Comparison of ENCODE assay signal across 16 cellular contexts in the genomic region with DNA sequence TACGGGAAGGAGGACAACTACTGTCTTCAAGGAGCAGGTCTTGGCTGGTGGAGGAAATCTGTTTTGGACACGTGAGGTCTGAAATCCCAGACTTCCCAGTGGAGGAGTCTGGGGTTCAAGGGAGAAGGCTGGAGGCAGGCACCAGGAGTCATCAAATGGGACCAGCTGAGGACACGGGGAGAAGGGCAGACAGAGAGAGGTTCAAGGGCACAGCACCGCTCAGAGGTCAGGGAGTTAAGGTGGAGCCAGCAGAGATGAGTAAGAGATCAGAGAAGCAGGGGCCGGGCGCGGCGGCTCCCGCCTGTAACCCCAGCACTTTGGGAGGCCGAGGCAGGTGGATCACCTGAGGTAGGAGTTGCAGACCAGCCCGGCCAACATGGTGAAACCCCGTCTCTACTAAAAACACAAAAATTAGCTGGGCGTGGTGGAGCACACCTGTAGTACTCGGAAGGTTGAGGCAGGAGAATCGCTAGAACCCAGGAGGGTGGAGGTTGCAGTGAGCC. TPM values are rescaled to one million over a fixed set of nuclear protein-coding genes. Genes with fewer than 3 reads are reported as not detected.
DNase-seq lines count a peak whose midpoint lies in the region; ATAC-seq, FAIRE-seq and TF ChIP-seq lines count a peak whose summit lies in the region.
"Had no signal": no experiment of that assay in that cellular context is flagged by ENCODE, and none has a peak within 500 bp of the region (broad histone marks: within the 10 kb centered on the region; RNA-seq: fewer than 3 reads in every experiment).

No MANE protein-coding gene starts in this region.

- H3K9me3 ChIP-seq in astrocyte (ENCODE audit: insufficient read depth, low read depth, low read length) (no peaks in the 10 kb centered on the region), neural progenitor cell (ENCODE audit: low read depth) (no peaks in the 10 kb centered on the region), PC-3 (ENCODE audit: low read length) (no peaks in the 10 kb centered on the region)
- H3K9me3 ChIP-seq: A549, BE2C had no signal

- CTCF ChIA-PET in PC-3 (lab: Charles Lee) = no interaction called here
- CTCF ChIA-PET in activated CD8-positive, alpha-beta T cell treated with anti-CD3 and anti-CD28 coated beads for 36 hours (lab: Charles Lee) = interaction anchor here (1.0 to 3.4 kb wide), 5 partner anchors 11 to 131 kb away, joined by 3 to 27 read pairs (median 6); partner anchors contain the start of gene SMIM5

- H3K27ac ChIP-seq in astrocyte (ENCODE audit: low read depth, low read length) (no peak overlapping the region), neural progenitor cell (no peak overlapping the region), PC-3 (ENCODE audit: low read length) (no peak overlapping the region)
- H3K27ac ChIP-seq: A549, C4-2B had no signal

- ATAC-seq in natural killer cell (no peak), PC-3 (no peak)
- no peak for ATAC-seq in natural killer cell treated with Interleukin-12 subunit alpha and Interleukin-12 subunit beta and Interleukin-15 and Interleukin-18, amount 100 ng/mL, for 72 hours
- no peak for ATAC-seq in activated CD8-positive, alpha-beta T cell treated with anti-CD3 and anti-CD28 coated beads for 36 hours
- ATAC-seq: A549, HCT116 had no signal

- H2AFZ ChIP-seq in astrocyte (ENCODE audit: low read depth, low read length) (no peak overlapping the region), neural progenitor cell (replicated peaks) (no peak overlapping the region), PC-3 (ENCODE audit: low read length) (no peak overlapping the region)

- TF ChIP-seq CTCF in natural killer cell (IDR thresholded peaks at IDR 0.05) (no peak), astrocyte (IDR thresholded peaks at IDR 0.05; ENCODE audit: insufficient read depth, low read depth, low read length) (no peak), neural progenitor cell (IDR thresholded peaks at IDR 0.05) (no peak), PC-3 (conservative IDR thresholded peaks at IDR 0.05; ENCODE audit: low read depth, low read length) (no peak)
- no peak for TF ChIP-seq CTCF in activated CD8-positive, alpha-beta T cell treated with anti-CD3 and anti-CD28 coated beads for 36 hours (IDR thresholded peaks at IDR 0.05)

- no peaks in the 10 kb centered on the region for H3K27me3 Mint-ChIP-seq in natural killer cell (ENCODE audit: low read depth in 2 of 2)
- H3K27me3 Mint-ChIP-seq in natural killer cell treated with Interleukin-12 subunit alpha and Interleukin-12 subunit beta and Interleukin-15 and Interleukin-18, amount 100 ng/mL, for 72 hours = no peaks in the 10 kb centered on the region
- H3K27me3 Mint-ChIP-seq in astrocyte (ENCODE audit: low read depth, unreplicated experiment) = peaks cover 20% of the 10 kb centered on the region
- H3K27me3 Mint-ChIP-seq in neural progenitor cell (ENCODE audit: insufficient read depth, low read depth) = peaks cover 12% of the 10 kb centered on the region
- no peaks in the 10 kb centered on the region for H3K27me3 Mint-ChIP-seq in activated CD8-positive, alpha-beta T cell treated with anti-CD3 and anti-CD28 coated beads for 36 hours
- H3K27me3 Mint-ChIP-seq: CD4-positive, alpha-beta memory T cell had no signal

- no TSS peak for BruUV-seq in PC-3 (replicated peaks; lab: Mats Ljungman, UMichigan)

- H3K9ac ChIP-seq in astrocyte (ENCODE audit: low read length) (no peak overlapping the region), neural progenitor cell (no peak overlapping the region), PC-3 (ENCODE audit: low read length) (no peak overlapping the region)

- H3K4me1 ChIP-seq in astrocyte (ENCODE audit: insufficient read depth, low read length) (no peaks in the 10 kb centered on the region), neural progenitor cell (no peaks in the 10 kb centered on the region), PC-3 (ENCODE audit: insufficient read depth, low read length) (no peaks in the 10 kb centered on the region)
- H3K4me1 ChIP-seq: A549 had no signal

- H3K79me2 ChIP-seq in astrocyte (ENCODE audit: insufficient read depth, low read length) (no peaks in the 10 kb centered on the region), neural progenitor cell (ENCODE audit: low read depth) (no peaks in the 10 kb centered on the region), PC-3 (ENCODE audit: low read length) (no peaks in the 10 kb centered on the region)

- no peaks in the 10 kb centered on the region for H3K4me1 Mint-ChIP-seq in natural killer cell
- H3K4me1 Mint-ChIP-seq in natural killer cell treated with Interleukin-12 subunit alpha and Interleukin-12 subunit beta and Interleukin-15 and Interleukin-18, amount 100 ng/mL, for 72 hours (ENCODE audit: low read depth in 2 of 2) = peaks cover 0 to 2% of the 10 kb centered on the region in 2 donors
- H3K4me1 Mint-ChIP-seq in astrocyte (ENCODE audit: low read depth, unreplicated experiment) = peaks cover 11% of the 10 kb centered on the region
- H3K4me1 Mint-ChIP-seq in neural progenitor cell = peaks cover 7% of the 10 kb centered on the region
- no peaks in the 10 kb centered on the region for H3K4me1 Mint-ChIP-seq in activated CD8-positive, alpha-beta T cell treated with anti-CD3 and anti-CD28 coated beads for 36 hours (ENCODE audit: low read depth)
- H3K4me1 Mint-ChIP-seq: CD4-positive, alpha-beta memory T cell had no signal

- H3K4me2 ChIP-seq in astrocyte (ENCODE audit: low read length) (no peak overlapping the region), neural progenitor cell (no peak overlapping the region), PC-3 (ENCODE audit: low read length) (no peak overlapping the region)
- H3K4me2 ChIP-seq: A549 had no signal

- H3F3A ChIP-seq in neural progenitor cell (ENCODE audit: low read depth) = no peaks in the 10 kb centered on the region
- H3F3A ChIP-seq in PC-3 (ENCODE audit: low read length, unreplicated experiment) = no peaks in the 10 kb centered on the region

- H3K36me3 Mint-ChIP-seq in natural killer cell = no peaks in the 10 kb centered on the region
- no peaks in the 10 kb centered on the region for H3K36me3 Mint-ChIP-seq in natural killer cell treated with Interleukin-12 subunit alpha and Interleukin-12 subunit beta and Interleukin-15 and Interleukin-18, amount 100 ng/mL, for 72 hours
- peaks cover 3% of the 10 kb centered on the region for H3K36me3 Mint-ChIP-seq in astrocyte (ENCODE audit: low read depth, unreplicated experiment)
- no peaks in the 10 kb centered on the region for H3K36me3 Mint-ChIP-seq in neural progenitor cell
- H3K36me3 Mint-ChIP-seq in activated CD8-positive, alpha-beta T cell treated with anti-CD3 and anti-CD28 coated beads for 36 hours (ENCODE audit: low read depth) = no peaks in the 10 kb centered on the region
- H3K36me3 Mint-ChIP-seq: CD4-positive, alpha-beta memory T cell had no signal

- no peak for DNase-seq in natural killer cell
- DNase-seq in natural killer cell treated with Interleukin-12 subunit alpha and Interleukin-12 subunit beta and Interleukin-15 and Interleukin-18, amount 100 ng/mL, for 72 hours (ENCODE audit: low spot score) = no peak
- DNase-seq in astrocyte (ENCODE audit: low read depth) = no peak
- no peak for DNase-seq in neural progenitor cell (ENCODE audit: low spot score)
- DNase-seq in MV-4-11 (lab: John Stamatoyannopoulos, UW) = no peak
- no peak for DNase-seq in PC-3
- no peak for DNase-seq in activated CD8-positive, alpha-beta T cell treated with anti-CD3 and anti-CD28 coated beads for 36 hours
- DNase-seq: BE2C; CD4-positive, alpha-beta memory T cell; DND-41; GDM1 had no signal

- intact Hi-C loops in natural killer cell (cut with micrococcal nuclease) = no loop called here
- intact Hi-C loops in PC-3 (cut with micrococcal nuclease) = no loop called here
- intact Hi-C loops in activated CD8-positive, alpha-beta T cell treated with anti-CD3 and anti-CD28 coated beads for 36 hours (cut with micrococcal nuclease) = no loop called here

- POLR2A ChIA-PET in PC-3 (lab: Charles Lee; ENCODE audit: unreplicated experiment) = no interaction called here
- POLR2A ChIA-PET in activated CD8-positive, alpha-beta T cell treated with anti-CD3 and anti-CD28 coated beads for 36 hours (lab: Charles Lee) = no interaction called here

- FAIRE-seq in astrocyte (lab: Jason Lieb, UNC) = no peak
- FAIRE-seq: A549, GM12892, H54 had no signal

- peaks cover 5% of the 10 kb centered on the region for H4K20me1 ChIP-seq in astrocyte (ENCODE audit: insufficient read depth, low read length)
- no peaks in the 10 kb centered on the region for H4K20me1 ChIP-seq in neural progenitor cell (ENCODE audit: low read depth)
- no peaks in the 10 kb centered on the region for H4K20me1 ChIP-seq in PC-3 (ENCODE audit: low read length)

- H3K36me3 ChIP-seq in astrocyte (ENCODE audit: insufficient read depth, low read length) = no peaks in the 10 kb centered on the region
- no peaks in the 10 kb centered on the region for H3K36me3 ChIP-seq in neural progenitor cell
- H3K36me3 ChIP-seq in PC-3 (ENCODE audit: low read depth, low read length) = no peaks in the 10 kb centered on the region
- H3K36me3 ChIP-seq: BE2C had no signal

- no peaks in the 10 kb centered on the region for H3K9me2 ChIP-seq in PC-3 (replicated peaks; ENCODE audit: low read length)

- no peaks in the 10 kb centered on the region for H3K27me3 ChIP-seq in astrocyte (ENCODE audit: insufficient read depth, low read length)
- H3K27me3 ChIP-seq in neural progenitor cell = no peaks in the 10 kb centered on the region
- H3K27me3 ChIP-seq in PC-3 (ENCODE audit: low read length) = no peaks in the 10 kb centered on the region
- H3K27me3 ChIP-seq: BE2C had no signal

- H3K4me3 ChIP-seq in astrocyte (ENCODE audit: insufficient read depth, low read depth, low read length) (no peak overlapping the region), neural progenitor cell (no peak overlapping the region), PC-3 (ENCODE audit: low read length) (no peak overlapping the region)
- H3K4me3 ChIP-seq: A549 had no signal

- H3K4me3 Mint-ChIP-seq in natural killer cell (no peak overlapping the region), astrocyte (ENCODE audit: unreplicated experiment) (peak overlapping the region; percentile 32), neural progenitor cell (peak overlapping the region; percentile 24)
- no peak overlapping the region for H3K4me3 Mint-ChIP-seq in natural killer cell treated with Interleukin-12 subunit alpha and Interleukin-12 subunit beta and Interleukin-15 and Interleukin-18, amount 100 ng/mL, for 72 hours
- H3K4me3 Mint-ChIP-seq in activated CD8-positive, alpha-beta T cell treated with anti-CD3 and anti-CD28 coated beads for 36 hours = no peak overlapping the region
- H3K4me3 Mint-ChIP-seq: CD4-positive, alpha-beta memory T cell had no signal

- H3K27ac Mint-ChIP-seq in natural killer cell (peak overlapping the region; percentile 0 to 25), astrocyte (ENCODE audit: unreplicated experiment) (peak overlapping the region; percentile 85), neural progenitor cell (peak overlapping the region; percentile 42)
- no peak overlapping the region for H3K27ac Mint-ChIP-seq in natural killer cell treated with Interleukin-12 subunit alpha and Interleukin-12 subunit beta and Interleukin-15 and Interleukin-18, amount 100 ng/mL, for 72 hours
- no peak overlapping the region for H3K27ac Mint-ChIP-seq in activated CD8-positive, alpha-beta T cell treated with anti-CD3 and anti-CD28 coated beads for 36 hours

- H3K9me3 Mint-ChIP-seq in natural killer cell (no peaks in the 10 kb centered on the region), astrocyte (ENCODE audit: unreplicated experiment) (no peaks in the 10 kb centered on the region), neural progenitor cell (no peaks in the 10 kb centered on the region)
- H3K9me3 Mint-ChIP-seq in natural killer cell treated with Interleukin-12 subunit alpha and Interleukin-12 subunit beta and Interleukin-15 and Interleukin-18, amount 100 ng/mL, for 72 hours = no peaks in the 10 kb centered on the region
- no peaks in the 10 kb centered on the region for H3K9me3 Mint-ChIP-seq in activated CD8-positive, alpha-beta T cell treated with anti-CD3 and anti-CD28 coated beads for 36 hours
- H3K9me3 Mint-ChIP-seq: CD4-positive, alpha-beta memory T cell had no signal

RNA-seq across cellular contexts. Expression of gene SMIM5, which starts 10.4 kb away (rescaled TPM):
- total RNA-seq in natural killer cell = 1 to 10 TPM in 2 of 3 donors, under 1 TPM in 1; 0.95 to 2.0 (median 1.5) TPM
- under 1 TPM; 0.29 to 0.36 TPM for total RNA-seq in natural killer cell treated with Interleukin-12 subunit alpha and Interleukin-12 subunit beta and Interleukin-15 and Interleukin-18, amount 100 ng/mL, for 72 hours
- total RNA-seq in astrocyte = 0.07 TPM in 1 of 2 replicates, not detected in the other
- total RNA-seq in neural progenitor cell (ENCODE audit: low replicate concordance) = not detected in 2 replicates
- total RNA-seq in PC-3 (2014; rRNA removed) = 2.3 and 4.3 TPM in 2 replicates
- total RNA-seq in activated CD8-positive, alpha-beta T cell treated with anti-CD3 and anti-CD28 coated beads for 36 hours = under 1 TPM; 0.07 to 0.25 TPM
- total RNA-seq: CD4-positive, alpha-beta memory T cell had no signal

RNA-seq across cellular contexts. Expression of gene MYO15B, which starts 35.2 kb away (rescaled TPM):
- total RNA-seq in natural killer cell (100 to 1,000 TPM; 336 to 372 (median 339) TPM), astrocyte (3.5 and 6.2 TPM in 2 replicates), neural progenitor cell (ENCODE audit: low replicate concordance) (10.2 and 17.1 TPM in 2 replicates), PC-3 (2014; rRNA removed) (3.2 and 7.1 TPM in 2 replicates)
- 10 to 100 TPM; 49.0 to 66.7 TPM for total RNA-seq in natural killer cell treated with Interleukin-12 subunit alpha and Interleukin-12 subunit beta and Interleukin-15 and Interleukin-18, amount 100 ng/mL, for 72 hours
- 10 to 100 TPM; 24.9 to 28.7 TPM for total RNA-seq in activated CD8-positive, alpha-beta T cell treated with anti-CD3 and anti-CD28 coated beads for 36 hours

RNA-seq across cellular contexts. Expression of gene RECQL5, which starts 44.1 kb away (rescaled TPM):
- total RNA-seq in natural killer cell (10 to 100 TPM; 33.4 to 39.1 (median 34.3) TPM), astrocyte (24.6 and 25.9 TPM in 2 replicates), neural progenitor cell (ENCODE audit: low replicate concordance) (22.7 and 27.3 TPM in 2 replicates), PC-3 (2014; rRNA removed) (54.2 and 97.7 TPM in 2 replicates)
- total RNA-seq in natural killer cell treated with Interleukin-12 subunit alpha and Interleukin-12 subunit beta and Interleukin-15 and Interleukin-18, amount 100 ng/mL, for 72 hours = 10 to 100 TPM; 32.6 to 59.7 TPM
- 10 to 100 TPM; 33.3 to 34.2 TPM for total RNA-seq in activated CD8-positive, alpha-beta T cell treated with anti-CD3 and anti-CD28 coated beads for 36 hours

RNA-seq across cellular contexts. Expression of gene SAP30BP, which starts 44.3 kb away (rescaled TPM):
- total RNA-seq in natural killer cell (100 to 1,000 TPM; 234 to 246 (median 240) TPM), astrocyte (98.1 and 99.2 TPM in 2 replicates), neural progenitor cell (ENCODE audit: low replicate concordance) (72.9 and 75.8 TPM in 2 replicates), PC-3 (2014; rRNA removed) (97.8 and 115 TPM in 2 replicates)
- total RNA-seq in natural killer cell treated with Interleukin-12 subunit alpha and Interleukin-12 subunit beta and Interleukin-15 and Interleukin-18, amount 100 ng/mL, for 72 hours = 100 to 1,000 TPM; 129 TPM
- 10 to 100 TPM; 73.0 to 75.8 TPM for total RNA-seq in activated CD8-positive, alpha-beta T cell treated with anti-CD3 and anti-CD28 coated beads for 36 hours

Comparison
In these comparisons a context has a peak if more than half of its experiments do, and no peak if none do; other contexts are left out.
1. H3K27ac Mint-ChIP-seq: peak in natural killer cell (2 of 2), astrocyte (single experiment) and neural progenitor cell (single experiment); none in natural killer cell treated with Interleukin-12 subunit alpha and Interleukin-12 subunit beta and Interleukin-15 and Interleukin-18, amount 100 ng/mL, for 72 hours (0 of 2) and activated CD8-positive, alpha-beta T cell treated with anti-CD3 and anti-CD28 coated beads for 36 hours (single experiment).
2. RNA of gene MYO15B, which starts 35.2 kb away (total RNA-seq): 336 to 372 TPM in natural killer cell; 49.0 to 66.7 TPM in natural killer cell treated with Interleukin-12 subunit alpha and Interleukin-12 subunit beta and Interleukin-15 and Interleukin-18, amount 100 ng/mL, for 72 hours, 24.9 to 28.7 TPM in activated CD8-positive, alpha-beta T cell treated with anti-CD3 and anti-CD28 coated beads for 36 hours, 10.2 to 17.1 TPM in neural progenitor cell, 3.2 to 7.1 TPM in PC-3 and 3.5 to 6.2 TPM in astrocyte; every median in the first group is over 4 times any median in the second.
3. H3K4me3 Mint-ChIP-seq: peak in astrocyte (single experiment) and neural progenitor cell (single experiment); none in natural killer cell (single experiment), natural killer cell treated with Interleukin-12 subunit alpha and Interleukin-12 subunit beta and Interleukin-15 and Interleukin-18, amount 100 ng/mL, for 72 hours (single experiment) and activated CD8-positive, alpha-beta T cell treated with anti-CD3 and anti-CD28 coated beads for 36 hours (single experiment).